Comparison of ENCODE assay signal across 1 cellular context in the genomic region with DNA sequence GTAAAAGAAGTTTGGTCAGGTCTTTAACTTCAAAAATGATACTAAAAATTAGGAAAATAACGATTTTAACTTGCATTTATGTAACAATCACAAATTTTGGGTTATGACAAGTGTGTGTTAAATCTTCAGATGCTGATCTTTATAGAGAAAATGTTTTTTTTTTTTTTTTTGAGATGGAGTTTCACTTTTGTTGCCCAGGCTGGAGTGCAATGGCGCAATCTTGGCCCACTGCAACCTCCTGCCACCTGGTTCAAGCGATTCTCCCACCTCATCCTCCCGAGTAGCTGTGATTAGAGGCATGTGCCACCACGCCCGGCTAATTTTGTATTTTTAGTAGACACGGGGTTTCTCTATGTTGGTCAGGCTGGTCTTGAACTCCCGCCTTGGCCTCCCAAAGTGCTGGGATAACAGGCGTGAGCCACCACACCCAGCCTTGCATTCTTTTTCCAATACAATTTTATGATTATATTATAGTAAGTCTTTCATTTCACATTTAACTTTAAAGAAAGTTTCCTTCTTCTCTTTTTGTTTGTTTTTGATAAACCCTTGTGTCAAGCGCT. TPM values are rescaled to one million over a fixed set of nuclear protein-coding genes. Genes with fewer than 3 reads are reported as not detected.
"Had no signal": no experiment of that assay in that cellular context is flagged by ENCODE, and none has a peak within 500 bp of the region (broad histone marks: within the 10 kb centered on the region; RNA-seq: fewer than 3 reads in every experiment).

No MANE protein-coding gene starts in this region.

RNA-seq across cellular contexts. Expression of gene DRAM1, which starts 7.5 kb away (rescaled TPM):
- total RNA-seq: OCI-LY7 had no signal
